In genomic region chr20:51417245-51417560, GRCh38 we compare ENCODE assay signal across 17 cellular contexts.
DNase-seq lines count a peak whose midpoint lies in the region; ATAC-seq, FAIRE-seq and TF ChIP-seq lines count a peak whose summit lies in the region.
"Had no signal": no experiment of that assay in that cellular context is flagged by ENCODE, and none has a peak within 500 bp of the region (broad histone marks: within the 10 kb centered on the region; RNA-seq: fewer than 3 reads in every experiment).

No MANE protein-coding gene starts in this region.

- ATAC-seq in heart left ventricle (no peak), T-helper 17 cell (no peak), GM18498 (IDR thresholded peaks at IDR 0.05; ENCODE audit: unreplicated experiment) (no peak)

- H3K4me1 Mint-ChIP-seq in T-helper 17 cell (peaks cover 49% of the 10 kb centered on the region), immature natural killer cell (peaks cover 73 to 100% of the 10 kb centered on the region in 2 donors)

- peaks cover 0 to 62% (median 11%) of the 10 kb centered on the region in 12 donors for H3K4me1 ChIP-seq in heart left ventricle
- H3K4me1 ChIP-seq in stomach = peaks cover 0 to 18% (median 13%) of the 10 kb centered on the region in 4 donors

- intact Hi-C loops in heart left ventricle (cut with DNase I) = no loop called here
- intact Hi-C loops in cardiac septum (cut with DNase I) = no loop called here
- intact Hi-C loops in stomach (cut with DNase I; ENCODE audit: low total_unique reads) = no loop called here

- no peak overlapping the region for H3K4me3 ChIP-seq in heart left ventricle
- no peak overlapping the region for H3K4me3 ChIP-seq in stomach
- H3K4me3 ChIP-seq in H7 (ENCODE audit: insufficient read depth, low read depth, low read length) = no peak overlapping the region
- H3K4me3 ChIP-seq: hepatocyte, upper lobe of left lung had no signal

- H3K27me3 Mint-ChIP-seq in T-helper 17 cell = no peaks in the 10 kb centered on the region
- H3K27me3 Mint-ChIP-seq in immature natural killer cell (ENCODE audit: low read depth in 3 of 3) = peaks cover 9 to 31% (median 21%) of the 10 kb centered on the region in 3 donors

- peak overlapping the region; percentile 89 for H3K4me3 Mint-ChIP-seq in T-helper 17 cell
- peak overlapping the region; percentile 68 to 88 (median 73) for H3K4me3 Mint-ChIP-seq in immature natural killer cell

- TF ChIP-seq CTCF in heart left ventricle (IDR thresholded peaks at IDR 0.05) (no peak), stomach (IDR thresholded peaks at IDR 0.05) (no peak)

- TF ChIP-seq POLR2A in heart left ventricle (IDR thresholded peaks at IDR 0.05) = no peak
- TF ChIP-seq POLR2A in stomach (IDR thresholded peaks at IDR 0.05) = no peak

- H3K27ac Mint-ChIP-seq in T-helper 17 cell (peak overlapping the region; percentile 100), immature natural killer cell (peak overlapping the region; percentile 95 to 100 (median 98))

- H3K27me3 ChIP-seq in heart left ventricle = no peaks in the 10 kb centered on the region
- H3K27me3 ChIP-seq in stomach = no peaks in the 10 kb centered on the region
- no peaks in the 10 kb centered on the region for H3K27me3 ChIP-seq in H7 (ENCODE audit: control insufficient read depth, insufficient read depth, low read length)
- H3K27me3 ChIP-seq: hepatocyte, upper lobe of left lung had no signal

- no peak for TF ChIP-seq EP300 in stomach (IDR thresholded peaks at IDR 0.05)

- peaks cover 2% of the 10 kb centered on the region for H3K36me3 Mint-ChIP-seq in T-helper 17 cell (ENCODE audit: low read depth)
- peaks cover 12 to 37% (median 14%) of the 10 kb centered on the region in 3 donors for H3K36me3 Mint-ChIP-seq in immature natural killer cell

- H3K36me3 ChIP-seq in heart left ventricle (no peaks in the 10 kb centered on the region), stomach (peaks cover 0 to 28% (median 9%) of the 10 kb centered on the region in 4 donors), H7 (replicated peaks; ENCODE audit: control insufficient read depth, insufficient read depth, low read length) (no peaks in the 10 kb centered on the region)
- H3K36me3 ChIP-seq: upper lobe of left lung, WERI-Rb-1 had no signal

- H3K27ac ChIP-seq in heart left ventricle (peak overlapping the region in 7 of 12 donors; percentile 21 to 67 (median 42)), stomach (peak overlapping the region in 3 of 5 donors; percentile 18 to 40 (median 32))
- H3K27ac ChIP-seq: hepatocyte, HL-60, WERI-Rb-1 had no signal

- 57 to 64% (median 60%) methylated on average over 8 of the region's 8 CpGs for WGBS in heart left ventricle, 4 donors
- 62 to 73% (median 68%) methylated on average over 8 of the region's 8 CpGs for WGBS in stomach, 5 donors

- H3K9me3 Mint-ChIP-seq in immature natural killer cell = no peaks in the 10 kb centered on the region

- H3K9me3 ChIP-seq in heart left ventricle (no peaks in the 10 kb centered on the region), T-helper 17 cell (ENCODE audit: control insufficient read depth, low read length, poor library complexity, severe bottlenecking) (no peaks in the 10 kb centered on the region), stomach (no peaks in the 10 kb centered on the region)
- H3K9me3 ChIP-seq: SK-N-SH, upper lobe of left lung had no signal

- DNase-seq in heart left ventricle (peak in 1 of 5 donors; percentile 47), cardiac septum (ENCODE audit: low spot score) (no peak), T-helper 17 cell (no peak), immature natural killer cell (no peak), stomach (no peak), H7 (no peak), RCC 7860 (ENCODE audit: low spot score) (no peak)
- DNase-seq: DMS153, NCI-H1930, NCI-H524, SK-N-SH, WERI-Rb-1 had no signal

- no peak for FAIRE-seq in RCC 7860 (lab: Jason Lieb, UNC)
- FAIRE-seq: astrocyte had no signal
